Comparison of ENCODE assay signal across 1 cellular context in genomic region chr12:14399871-14400270, GRCh38.
TF ChIP-seq lines count a peak whose summit lies in the region.

No MANE protein-coding gene starts in this region.

TF ChIP-seq in IMR-90, 13 proteins besides CTCF, POLR2A, EP300 and RAD21:
- TF ChIP-seq MAZ (IDR thresholded peaks at IDR 0.05; ENCODE audit: borderline replicate concordance, low read depth, low read length) (no peak), FOS (IDR thresholded peaks at IDR 0.05; ENCODE audit: low read depth, low read length) (no peak), NFE2L2 (IDR thresholded peaks at IDR 0.05; ENCODE audit: low read depth, low read length) (no peak), SMC3 (IDR thresholded peaks at IDR 0.05; ENCODE audit: low read depth, low read length) (no peak), ELK1 (IDR thresholded peaks at IDR 0.05; ENCODE audit: borderline replicate concordance, low read depth, low read length) (no peak), MAFK (IDR thresholded peaks at IDR 0.05; ENCODE audit: low read depth, low read length) (no peak), CEBPB (IDR thresholded peaks at IDR 0.05; ENCODE audit: low read depth, low read length) (no peak), RFX5 (IDR thresholded peaks at IDR 0.05; ENCODE audit: low read depth, low read length) (no peak)
- TF ChIP-seq, protein P1, sequence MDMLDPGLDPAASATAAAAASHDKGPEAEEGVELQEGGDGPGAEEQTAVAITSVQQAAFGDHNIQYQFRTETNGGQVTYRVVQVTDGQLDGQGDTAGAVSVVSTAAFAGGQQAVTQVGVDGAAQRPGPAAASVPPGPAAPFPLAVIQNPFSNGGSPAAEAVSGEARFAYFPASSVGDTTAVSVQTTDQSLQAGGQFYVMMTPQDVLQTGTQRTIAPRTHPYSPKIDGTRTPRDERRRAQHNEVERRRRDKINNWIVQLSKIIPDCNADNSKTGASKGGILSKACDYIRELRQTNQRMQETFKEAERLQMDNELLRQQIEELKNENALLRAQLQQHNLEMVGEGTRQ (IDR thresholded peaks at IDR 0.05; ENCODE audit: low read depth, low read length), result no peak
